17 cellular contexts compared by ENCODE assay signal in genomic region chr14:80485764-80486163, GRCh38.
A peak's percentile ranks its signal among the peaks of the same experiment; 100 is the strongest.
DNase-seq lines count a peak whose midpoint lies in the region; ATAC-seq and TF ChIP-seq lines count a peak whose summit lies in the region.
"Had no signal": no experiment of that assay in that cellular context is flagged by ENCODE, and none has a peak within 500 bp of the region (broad histone marks: within the 10 kb centered on the region; RNA-seq: fewer than 3 reads in every experiment).

No MANE protein-coding gene starts in this region.

- no peaks in the 10 kb centered on the region for H3K4me1 ChIP-seq in IMR-90 (ENCODE audit: control insufficient read depth, insufficient read depth, low read length)
- H3K4me1 ChIP-seq: BE2C had no signal

- H3K4ac ChIP-seq in IMR-90 (ENCODE audit: low read depth, low read length), result no peak overlapping the region

- no peak overlapping the region for H3K9ac ChIP-seq in IMR-90 (ENCODE audit: low read depth, low read length)
- H3K9ac ChIP-seq: BLaER1 had no signal

- no peak overlapping the region for H2AFZ ChIP-seq in IMR-90 (replicated peaks; ENCODE audit: low read length, poor library complexity)

- dilution Hi-C loops in IMR-90 (cut with HindIII; ENCODE audit: low sequenced_read_pairs, unreplicated experiment), result no loop called here

- no peak overlapping the region; the same call in 1 of the 2 replicates for H2BK120ac ChIP-seq in IMR-90 (ENCODE audit: low read depth, low read length)

- POLR2A ChIA-PET in IMR-90 (lab: Charles Lee; ENCODE audit: unreplicated experiment), result no interaction called here

- no peak overlapping the region for H3K27ac ChIP-seq in IMR-90 (ENCODE audit: insufficient read depth, low read length)
- H3K27ac ChIP-seq: BLaER1 had no signal

- WGBS in IMR-90 (ENCODE audit: extremely low coverage in 2 of 2, insufficient read length in 1 of 2), 2 experiments, result no CpG with 5 or more reads among the region's 2 CpGs

- TF ChIP-seq RAD21 in IMR-90 (IDR thresholded peaks at IDR 0.05; ENCODE audit: low read length), result no peak

- H4K20me1 ChIP-seq in IMR-90 (ENCODE audit: insufficient read depth, low read length), result no peaks in the 10 kb centered on the region
- H4K20me1 ChIP-seq: BLaER1 had no signal

- H3K4me1 Mint-ChIP-seq in activated naive CD8-positive, alpha-beta T cell treated with anti-CD3 and anti-CD28 coated beads for 36 hours, result no peaks in the 10 kb centered on the region
- no peaks in the 10 kb centered on the region for H3K4me1 Mint-ChIP-seq in T-helper 2 cell treated with Interferon-gamma antibody and Interleukin-4, amounts not matched to agents 5 μg/mL and 100 μg/mL, for 36 hours (ENCODE audit: low read depth)
- H3K4me1 Mint-ChIP-seq: CD14-positive monocyte; CD4-positive, alpha-beta memory T cell; CD8-positive, alpha-beta memory T cell had no signal

- H3K56ac ChIP-seq in IMR-90 (ENCODE audit: extremely low read depth, insufficient read depth, low read length), result no peak overlapping the region

- no peak overlapping the region for H4K91ac ChIP-seq in IMR-90 (ENCODE audit: insufficient read depth, low read depth, low read length)

- H2AK9ac ChIP-seq in IMR-90 (replicated peaks; ENCODE audit: low read depth, low read length, poor library complexity), result no peak overlapping the region

- no peak overlapping the region for H2BK15ac ChIP-seq in IMR-90 (ENCODE audit: low read depth, low read length)

- H4K5ac ChIP-seq in IMR-90 (ENCODE audit: low read depth, low read length), result no peak overlapping the region

- no peaks in the 10 kb centered on the region for H3K27me3 ChIP-seq in IMR-90 (ENCODE audit: control insufficient read depth, insufficient read depth, low read length)
- H3K27me3 ChIP-seq: BE2C, BLaER1 had no signal

- no peaks in the 10 kb centered on the region for H3K79me1 ChIP-seq in IMR-90 (ENCODE audit: low read depth in 1 of 2, low read length in 2 of 2)

- no peak for TF ChIP-seq POLR2A in IMR-90 (IDR thresholded peaks at IDR 0.05; ENCODE audit: low read depth, low read length)

- H3K9me1 ChIP-seq in IMR-90 (ENCODE audit: insufficient read depth, low read length), result no peaks in the 10 kb centered on the region

- no peaks in the 10 kb centered on the region for H3K27me3 Mint-ChIP-seq in activated naive CD8-positive, alpha-beta T cell treated with anti-CD3 and anti-CD28 coated beads for 36 hours
- no peaks in the 10 kb centered on the region for H3K27me3 Mint-ChIP-seq in T-helper 2 cell treated with Interferon-gamma antibody and Interleukin-4, amounts not matched to agents 5 μg/mL and 100 μg/mL, for 36 hours (ENCODE audit: low read depth)
- H3K27me3 Mint-ChIP-seq: CD4-positive, alpha-beta memory T cell; CD4-positive, CD25-positive, alpha-beta regulatory T cell; CD8-positive, alpha-beta memory T cell had no signal

- no peak overlapping the region for H3K23ac ChIP-seq in IMR-90 (ENCODE audit: low read depth, low read length)

- no peak overlapping the region for H3K4me2 ChIP-seq in IMR-90 (ENCODE audit: low read depth, low read length)
- H3K4me2 ChIP-seq: BLaER1 had no signal

- in situ Hi-C loops in IMR-90 (cut with MboI; ENCODE audit: low sequenced_read_pairs), result no loop called here

- DNase-seq in IMR-90 (peak; percentile 63), fibroblast of villous mesenchyme (ENCODE audit: low read depth) (peak; percentile 41), SW 1271 (lab: John Stamatoyannopoulos, UW) (no peak)
- no peak for DNase-seq in activated naive CD8-positive, alpha-beta T cell treated with anti-CD3 and anti-CD28 coated beads for 36 hours
- no peak for DNase-seq in T-helper 2 cell treated with Interferon-gamma antibody and Interleukin-4, amounts not matched to agents 5 μg/mL and 100 μg/mL, for 36 hours (ENCODE audit: low spot score)
- DNase-seq: 8988T; ACHN; BE2C; C1 segment of cervical spinal cord; CD4-positive, alpha-beta memory T cell; CD4-positive, CD25-positive, alpha-beta regulatory T cell; CD8-positive, alpha-beta memory T cell; COR-L47; DMS79 treated with DMSO at 0.1 percent for 48 hours; GF-D8 had no signal

- intact Hi-C loops in IMR-90 (cut with micrococcal nuclease), result no loop called here

- no peak overlapping the region for H2BK20ac ChIP-seq in IMR-90 (ENCODE audit: low read depth, low read length)

- BruUV-seq in IMR-90 (replicated peaks; lab: Mats Ljungman, UMichigan), result no TSS peak

- H2AK5ac ChIP-seq in IMR-90 (ENCODE audit: low read depth, low read length), result no peak overlapping the region

- H3K14ac ChIP-seq in IMR-90 (replicated peaks; ENCODE audit: low read depth, low read length), result no peak overlapping the region

- H3K27ac Mint-ChIP-seq in activated naive CD8-positive, alpha-beta T cell treated with anti-CD3 and anti-CD28 coated beads for 36 hours, result no peak overlapping the region
- no peak overlapping the region for H3K27ac Mint-ChIP-seq in T-helper 2 cell treated with Interferon-gamma antibody and Interleukin-4, amounts not matched to agents 5 μg/mL and 100 μg/mL, for 36 hours
- H3K27ac Mint-ChIP-seq: CD14-positive monocyte; CD4-positive, alpha-beta memory T cell; CD4-positive, CD25-positive, alpha-beta regulatory T cell; CD8-positive, alpha-beta memory T cell had no signal

- no peak overlapping the region for H2BK5ac ChIP-seq in IMR-90 (ENCODE audit: low read depth, low read length, poor library complexity, severe bottlenecking)

- no peak overlapping the region for H4K8ac ChIP-seq in IMR-90 (ENCODE audit: low read depth in 2 of 2, low read length in 2 of 2)

- H3K18ac ChIP-seq in IMR-90 (ENCODE audit: low read depth, low read length), result no peak overlapping the region

- ATAC-seq in IMR-90 (ENCODE audit: low read depth), result peak; percentile 90

- H3K4me3 ChIP-seq in IMR-90 (ENCODE audit: insufficient read depth, low read depth, low read length), result no peak overlapping the region
- H3K4me3 ChIP-seq in fibroblast of villous mesenchyme (ENCODE audit: low read depth, low read length), result no peak overlapping the region
- H3K4me3 ChIP-seq: BLaER1 had no signal

- CTCF ChIA-PET in IMR-90 (lab: Yijun Ruan, JAX), result interaction anchor here (0.5 kb wide), 1 partner anchor 142 kb away, joined by 3 read pairs; no protein-coding TSS in a partner anchor

- H3K9me3 ChIP-seq in IMR-90 (ENCODE audit: control insufficient read depth, insufficient read depth, low read length), result no peaks in the 10 kb centered on the region
- H3K9me3 ChIP-seq: BE2C, BLaER1 had no signal

- H3K36me3 Mint-ChIP-seq in activated naive CD8-positive, alpha-beta T cell treated with anti-CD3 and anti-CD28 coated beads for 36 hours, result no peaks in the 10 kb centered on the region
- no peaks in the 10 kb centered on the region for H3K36me3 Mint-ChIP-seq in T-helper 2 cell treated with Interferon-gamma antibody and Interleukin-4, amounts not matched to agents 5 μg/mL and 100 μg/mL, for 36 hours (ENCODE audit: low read depth)

- TF ChIP-seq CTCF in IMR-90 (conservative IDR thresholded peaks at IDR 0.05; ENCODE audit: low read depth, low read length) (no peak), fibroblast of villous mesenchyme (IDR thresholded peaks at IDR 0.05; ENCODE audit: insufficient read depth, low read depth, low read length) (no peak)

- H3K9me3 Mint-ChIP-seq in activated naive CD8-positive, alpha-beta T cell treated with anti-CD3 and anti-CD28 coated beads for 36 hours, result no peaks in the 10 kb centered on the region
- no peaks in the 10 kb centered on the region for H3K9me3 Mint-ChIP-seq in T-helper 2 cell treated with Interferon-gamma antibody and Interleukin-4, amounts not matched to agents 5 μg/mL and 100 μg/mL, for 36 hours

- no peak overlapping the region for H3K4me3 Mint-ChIP-seq in activated naive CD8-positive, alpha-beta T cell treated with anti-CD3 and anti-CD28 coated beads for 36 hours
- no peak overlapping the region for H3K4me3 Mint-ChIP-seq in T-helper 2 cell treated with Interferon-gamma antibody and Interleukin-4, amounts not matched to agents 5 μg/mL and 100 μg/mL, for 36 hours
- H3K4me3 Mint-ChIP-seq: CD14-positive monocyte; CD4-positive, CD25-positive, alpha-beta regulatory T cell; CD8-positive, alpha-beta memory T cell had no signal

- H3K36me3 ChIP-seq in IMR-90 (ENCODE audit: control insufficient read depth, insufficient read depth, low read length), result no peaks in the 10 kb centered on the region
- H3K36me3 ChIP-seq: BE2C, BLaER1 had no signal

TF ChIP-seq in IMR-90, 13 proteins besides CTCF, POLR2A, EP300 and RAD21:
- no peak for TF ChIP-seq RCOR1 (IDR thresholded peaks at IDR 0.05; ENCODE audit: insufficient replicate concordance, low read length)
- TF ChIP-seq SMC3 (IDR thresholded peaks at IDR 0.05; ENCODE audit: low read depth, low read length), result no peak
- no peak for TF ChIP-seq MAFK (IDR thresholded peaks at IDR 0.05; ENCODE audit: low read depth, low read length)
- TF ChIP-seq ELK1 (IDR thresholded peaks at IDR 0.05; ENCODE audit: borderline replicate concordance, low read depth, low read length), result no peak
- no peak for TF ChIP-seq FOS (IDR thresholded peaks at IDR 0.05; ENCODE audit: low read depth, low read length)
- no peak for TF ChIP-seq NFE2L2 (IDR thresholded peaks at IDR 0.05; ENCODE audit: low read depth, low read length)
- TF ChIP-seq MAZ (IDR thresholded peaks at IDR 0.05; ENCODE audit: borderline replicate concordance, low read depth, low read length), result no peak
- TF ChIP-seq BHLHE40 (IDR thresholded peaks at IDR 0.05; ENCODE audit: low read depth, low read length), result no peak
- no peak for TF ChIP-seq USF2 (IDR thresholded peaks at IDR 0.05; ENCODE audit: low read depth, low read length)
- no peak for TF ChIP-seq CEBPB (IDR thresholded peaks at IDR 0.05; ENCODE audit: low read depth, low read length)
- TF ChIP-seq MXI1 (IDR thresholded peaks at IDR 0.05; ENCODE audit: borderline replicate concordance, low read depth, low read length), result no peak
- no peak for TF ChIP-seq CHD1 (IDR thresholded peaks at IDR 0.05; ENCODE audit: low read depth, low read length)
- no peak for TF ChIP-seq RFX5 (IDR thresholded peaks at IDR 0.05; ENCODE audit: low read depth, low read length)

Comparison
In these comparisons a context has a peak if more than half of its experiments do, and no peak if none do; other contexts are left out.
1. DNase-seq: peak in IMR-90 (single experiment) and fibroblast of villous mesenchyme (single experiment); none in SW 1271 (0 of 2), activated naive CD8-positive, alpha-beta T cell treated with anti-CD3 and anti-CD28 coated beads for 36 hours (single experiment) and T-helper 2 cell treated with Interferon-gamma antibody and Interleukin-4, amounts not matched to agents 5 μg/mL and 100 μg/mL, for 36 hours (single experiment).